ENCODE assay signal across 22 cellular contexts in genomic region chr22:47193606-47194316, GRCh38.
DNase-seq lines count a peak whose midpoint lies in the region; ATAC-seq and TF ChIP-seq lines count a peak whose summit lies in the region.
"Had no signal": no experiment of that assay in that cellular context is flagged by ENCODE, and none has a peak within 500 bp of the region (broad histone marks: within the 10 kb centered on the region; RNA-seq: fewer than 3 reads in every experiment).

No MANE protein-coding gene starts in this region.

- H3K27me3 Mint-ChIP-seq in IgD-negative memory B cell (no peaks in the 10 kb centered on the region), memory B cell (no peaks in the 10 kb centered on the region)

- H3K36me3 ChIP-seq in suprapubic skin (no peaks in the 10 kb centered on the region), WERI-Rb-1 (no peaks in the 10 kb centered on the region)

- H3K9me3 Mint-ChIP-seq in IgD-negative memory B cell: no peaks in the 10 kb centered on the region
- H3K9me3 Mint-ChIP-seq in memory B cell: no peaks in the 10 kb centered on the region
- H3K9me3 Mint-ChIP-seq: activated T-cell treated with anti-CD3 and anti-CD28 coated beads, Interleukin-2, amount 50 U/mL, for 4 hours; HFFc6 had no signal

- peaks cover 6% of the 10 kb centered on the region for H3K4me1 ChIP-seq in suprapubic skin
- H3K4me1 ChIP-seq: psoas muscle had no signal

- H3K4me1 Mint-ChIP-seq in IgD-negative memory B cell: peaks cover 0 to 3% (median 0%) of the 10 kb centered on the region in 3 donors
- peaks cover 2% of the 10 kb centered on the region for H3K4me1 Mint-ChIP-seq in memory B cell

- DNase-seq in activated CD4-positive, alpha-beta T cell treated with anti-CD3 and anti-CD28 coated beads for 1 hour: peak; percentile 3
- no peak for DNase-seq in activated CD4-positive, alpha-beta T cell treated with anti-CD3 and anti-CD28 coated beads, Interleukin-2, amount 50 U/mL, for 48 hours
- DNase-seq in memory B cell (ENCODE audit: low spot score in 2 of 2) (no peak), suprapubic skin (ENCODE audit: low spot score in 2 of 2) (peak; percentile 58 to 75), globus pallidus (ENCODE audit: low spot score) (no peak), WERI-Rb-1 (no peak)
- DNase-seq: activated CD4-positive, alpha-beta T cell treated with anti-CD3 and anti-CD28 coated beads, Interleukin-2, amount 50 U/mL, for 4 hours; activated CD4-positive, CD25-positive, alpha-beta regulatory T cell; activated naive CD4-positive, alpha-beta T cell treated with Interleukin-2 at 50 U/mL for 16 hours; activated T-cell treated with anti-CD3 and anti-CD28 coated beads, Interleukin-2, amount 50 U/mL, for 4 hours; cerebellar nuclear complex; effector CD4-positive, alpha-beta T cell; HFFc6; mammary epithelial cell; NCI-H2107; NCI-H446; T-helper 1 cell; trophoblast cell had no signal

- H3K27ac ChIP-seq in suprapubic skin (no peak overlapping the region), WERI-Rb-1 (no peak overlapping the region)
- H3K27ac ChIP-seq: 22Rv1, psoas muscle had no signal

- 83% methylated on average over 18 of the region's 19 CpGs for WGBS in suprapubic skin

- no peak for ATAC-seq in memory B cell (ENCODE audit: low read depth)
- no peak for ATAC-seq in GM18907 (IDR thresholded peaks at IDR 0.05; ENCODE audit: unreplicated experiment)
- ATAC-seq: activated T-cell treated with anti-CD3 and anti-CD28 coated beads, Interleukin-2, amount 50 U/mL, for 4 hours; psoas muscle had no signal

- no peak overlapping the region for H3K4me3 Mint-ChIP-seq in IgD-negative memory B cell
- H3K4me3 Mint-ChIP-seq in memory B cell: no peak overlapping the region
- H3K4me3 Mint-ChIP-seq: activated T-cell treated with anti-CD3 and anti-CD28 coated beads, Interleukin-2, amount 50 U/mL, for 4 hours; HFFc6 had no signal

- TF ChIP-seq EP300 in suprapubic skin (IDR thresholded peaks at IDR 0.05): no peak

- H3K27me3 ChIP-seq in suprapubic skin (peaks cover 7% of the 10 kb centered on the region), WERI-Rb-1 (ENCODE audit: insufficient read depth, low read depth, severe bottlenecking) (no peaks in the 10 kb centered on the region)

- H3K9me3 ChIP-seq in suprapubic skin (no peaks in the 10 kb centered on the region), WERI-Rb-1 (ENCODE audit: severe bottlenecking) (no peaks in the 10 kb centered on the region)
- H3K9me3 ChIP-seq: psoas muscle had no signal

- no peak for TF ChIP-seq POLR2A in suprapubic skin (IDR thresholded peaks at IDR 0.05)

- H3K36me3 Mint-ChIP-seq in IgD-negative memory B cell: peaks cover 2% of the 10 kb centered on the region
- peaks cover 1% of the 10 kb centered on the region for H3K36me3 Mint-ChIP-seq in memory B cell

- H3K4me3 ChIP-seq in suprapubic skin (no peak overlapping the region), WERI-Rb-1 (ENCODE audit: low read depth, low read length) (no peak overlapping the region)
- H3K4me3 ChIP-seq: psoas muscle had no signal

- TF ChIP-seq CTCF in suprapubic skin (IDR thresholded peaks at IDR 0.05) (no peak), WERI-Rb-1 (IDR thresholded peaks at IDR 0.05; ENCODE audit: low read depth, low read length) (no peak)

- peak overlapping the region in 2 of 3 donors; percentile 62 to 67 for H3K27ac Mint-ChIP-seq in IgD-negative memory B cell
- peak overlapping the region; percentile 85 for H3K27ac Mint-ChIP-seq in memory B cell
- H3K27ac Mint-ChIP-seq: HFFc6 had no signal

Comparison
In these comparisons a context has a peak if more than half of its experiments do, and no peak if none do; other contexts are left out.
1. DNase-seq: peak in activated CD4-positive, alpha-beta T cell treated with anti-CD3 and anti-CD28 coated beads for 1 hour (single experiment) and suprapubic skin (2 of 2); none in activated CD4-positive, alpha-beta T cell treated with anti-CD3 and anti-CD28 coated beads, Interleukin-2, amount 50 U/mL, for 48 hours (0 of 2), memory B cell (0 of 2), globus pallidus (single experiment) and WERI-Rb-1 (single experiment).